8 cellular contexts compared by ENCODE assay signal in genomic region chr1:229253170-229253974, GRCh38. TPM values are rescaled to one million over a fixed set of nuclear protein-coding genes. Genes with fewer than 3 reads are reported as not detected.
DNase-seq lines count a peak whose midpoint lies in the region; ATAC-seq and TF ChIP-seq lines count a peak whose summit lies in the region.

No MANE protein-coding gene starts in this region.

- peak overlapping the region; percentile 85 for H3K4me3 Mint-ChIP-seq in CD4-positive, alpha-beta T cell

- POLR2A ChIA-PET in CD4-positive, alpha-beta T cell (lab: Charles Lee) = interaction anchor here (0.6 to 2.9 kb wide), 14 partner anchors 17 to 589 kb away, joined by 3 to 34 read pairs (median 6); partner anchors contain the start of genes CCSAP, NUP133, RAB4A and RHOU

- peak overlapping the region; percentile 33 for H3K27ac ChIP-seq in CD4-positive, alpha-beta T cell (ENCODE audit: low read depth, low read length)
- peak overlapping the region in 1 of 4 donors; percentile 21 for H3K27ac ChIP-seq in body of pancreas

- H3K36me3 Mint-ChIP-seq in CD4-positive, alpha-beta T cell (ENCODE audit: low read depth) = no peaks in the 10 kb centered on the region

- no peak for TF ChIP-seq CTCF in CD4-positive, alpha-beta T cell (IDR thresholded peaks at IDR 0.05)
- TF ChIP-seq CTCF in body of pancreas (IDR thresholded peaks at IDR 0.05) = no peak
- no peak for TF ChIP-seq CTCF in omental fat pad (IDR thresholded peaks at IDR 0.05)

- no peaks in the 10 kb centered on the region for H3K9me3 Mint-ChIP-seq in CD4-positive, alpha-beta T cell

- DNase-seq in CD4-positive, alpha-beta T cell = peak in 1 of 10 experiments; percentile 16
- peak; percentile 96 for DNase-seq in NCI-H510A treated with DMSO at 0.1 percent for 48 hours (lab: John Stamatoyannopoulos, UW)
- DNase-seq in body of pancreas = peak in 2 of 4 donors; percentile 19 to 36
- DNase-seq in omental fat pad (ENCODE audit: low spot score) = no peak

- peak; percentile 83 for ATAC-seq in CD4-positive, alpha-beta T cell (ENCODE audit: poor library complexity)
- ATAC-seq in GM21447 (IDR thresholded peaks at IDR 0.05; ENCODE audit: unreplicated experiment) (peak; percentile 70), body of pancreas (peak; percentile 43), omental fat pad (ENCODE audit: low FRiP score) (peak; percentile 58), GM21786 (IDR thresholded peaks at IDR 0.05; ENCODE audit: unreplicated experiment) (no peak), HG02970 (IDR thresholded peaks at IDR 0.05; ENCODE audit: low FRiP score, unreplicated experiment) (no peak), HG02759 (IDR thresholded peaks at IDR 0.05; ENCODE audit: unreplicated experiment) (no peak)

- no peak overlapping the region for H3K4me3 ChIP-seq in body of pancreas

- H3K27ac Mint-ChIP-seq in CD4-positive, alpha-beta T cell = peak overlapping the region; percentile 93

- H3K27me3 ChIP-seq in CD4-positive, alpha-beta T cell (ENCODE audit: control insufficient read depth, insufficient read depth, low read length) = no peaks in the 10 kb centered on the region
- H3K27me3 ChIP-seq in body of pancreas = no peaks in the 10 kb centered on the region

- H3K4me1 ChIP-seq in body of pancreas = peaks cover 5% of the 10 kb centered on the region

- no peaks in the 10 kb centered on the region for H3K27me3 Mint-ChIP-seq in CD4-positive, alpha-beta T cell

- intact Hi-C loops in CD4-positive, alpha-beta T cell (cut with DNase I, micrococcal nuclease) = loop anchor here (2.0 to 10.0 kb wide), 2 partner anchors 25 to 201 kb away; no protein-coding TSS in a partner anchor
- intact Hi-C loops in body of pancreas (cut with DNase I) = loop anchor here (10.0 kb wide), 2 partner anchors 221 to 261 kb away; no protein-coding TSS in a partner anchor

- no peaks in the 10 kb centered on the region for H3K36me3 ChIP-seq in body of pancreas (replicated peaks in 1 of 2; ENCODE audit: insufficient read depth in 1 of 2, low read depth in 2 of 2)

- H3K9me3 ChIP-seq in CD4-positive, alpha-beta T cell (ENCODE audit: control insufficient read depth, low read length) = no peaks in the 10 kb centered on the region
- no peaks in the 10 kb centered on the region for H3K9me3 ChIP-seq in body of pancreas

- TF ChIP-seq POLR2A in body of pancreas (IDR thresholded peaks at IDR 0.05) = no peak

- WGBS in body of pancreas, 2 donors = 29 to 32% methylated on average over 13 of the region's 13 CpGs

- CTCF ChIA-PET in CD4-positive, alpha-beta T cell (lab: Charles Lee) = interaction anchor here (1.4 to 2.7 kb wide), 4 partner anchors 25 to 589 kb away, joined by 3 to 22 read pairs (median 14); partner anchors contain the start of gene RHOU

- H3K4me1 Mint-ChIP-seq in CD4-positive, alpha-beta T cell (ENCODE audit: low read depth) = peaks cover 74% of the 10 kb centered on the region

RNA-seq across cellular contexts. Expression of gene RAB4A, which starts 17.5 kb away (rescaled TPM):
- 10 to 100 TPM; 26.7 to 28.7 TPM for total RNA-seq in CD4-positive, alpha-beta T cell
- 10 to 100 TPM; 12.5 to 69.0 TPM for total RNA-seq in body of pancreas
- total RNA-seq in omental fat pad = 10 to 100 TPM; 20.5 to 30.9 (median 30.0) TPM

Comparison
In these comparisons a context has a peak if more than half of its experiments do, and no peak if none do; other contexts are left out.
1. ATAC-seq: peak in CD4-positive, alpha-beta T cell (single experiment), GM21447 (single experiment), body of pancreas (single experiment) and omental fat pad (single experiment); none in GM21786 (single experiment), HG02970 (single experiment) and HG02759 (single experiment).